ENCODE assay signal across 8 cellular contexts in the genomic region with DNA sequence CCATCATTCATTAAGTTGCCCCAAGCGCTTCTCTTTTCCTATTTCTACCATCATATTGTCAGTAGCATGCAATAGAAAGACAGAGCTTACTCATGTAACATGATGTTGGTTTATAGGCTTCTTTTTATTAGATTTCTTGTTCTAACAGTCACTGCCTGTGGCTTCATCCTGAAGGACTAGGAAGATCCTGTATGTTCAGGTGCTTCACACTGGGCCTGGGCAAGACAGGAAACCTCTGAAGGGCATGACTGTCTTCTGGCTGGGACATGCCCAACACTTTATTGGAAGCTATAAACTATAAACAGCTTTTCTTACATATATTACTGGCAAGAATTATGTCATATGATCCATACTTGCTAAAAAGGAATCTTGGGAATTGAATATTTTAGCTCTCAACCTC.
"Had no signal": no experiment of that assay in that cellular context is flagged by ENCODE, and none has a peak within 500 bp of the region (broad histone marks: within the 10 kb centered on the region; RNA-seq: fewer than 3 reads in every experiment).

No MANE protein-coding gene starts in this region.

- H3K9me3 ChIP-seq: HAP-1 had no signal

- DNase-seq: GOT3, H7, HFFc6, KBM-7 had no signal

- H3K27ac ChIP-seq: HL-60 had no signal

- H3K4me1 ChIP-seq: HAP-1 had no signal

- ATAC-seq: HCT116, HepG2 had no signal

- H3K4me3 ChIP-seq: HAP-1 had no signal

- H3K36me3 ChIP-seq: HAP-1 had no signal
